Comparison of ENCODE assay signal across 1 cellular context in genomic region chr3:178584722-178585121, GRCh38.
TF ChIP-seq lines count a peak whose summit lies in the region.

No MANE protein-coding gene starts in this region.

TF ChIP-seq in GM12878, 131 proteins besides CTCF, POLR2A, EP300 and RAD21 (continued from another document):
- TF ChIP-seq ZNF687 (IDR thresholded peaks at IDR 0.05) (no peak), NFIC (IDR thresholded peaks at IDR 0.05; ENCODE audit: low read depth, low read length) (no peak), E4F1 (IDR thresholded peaks at IDR 0.05; ENCODE audit: borderline replicate concordance, partially characterized antibody) (no peak)
